ENCODE assay signal across 9 cellular contexts in the genomic region with DNA sequence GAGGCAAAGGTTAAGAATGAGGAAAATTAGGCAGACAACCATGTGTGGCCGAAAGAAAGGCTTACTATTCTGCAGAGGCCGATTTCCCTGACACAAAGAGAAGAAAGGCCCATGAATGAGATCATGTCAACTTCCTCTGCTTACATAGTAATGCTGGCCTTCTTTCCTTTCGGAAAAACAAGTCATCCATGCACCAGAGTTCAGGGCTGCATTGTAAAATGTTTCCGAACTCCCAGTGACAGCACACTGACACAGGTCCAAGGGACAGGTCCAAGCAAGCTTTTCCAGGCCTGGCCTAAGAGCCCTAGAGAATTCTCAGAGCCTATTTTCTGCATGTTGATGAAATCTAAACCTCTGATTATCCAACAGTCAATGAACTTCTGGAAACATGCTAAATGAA.
DNase-seq lines count a peak whose midpoint lies in the region; TF ChIP-seq lines count a peak whose summit lies in the region.
"Had no signal": no experiment of that assay in that cellular context is flagged by ENCODE, and none has a peak within 500 bp of the region (broad histone marks: within the 10 kb centered on the region; RNA-seq: fewer than 3 reads in every experiment).

No MANE protein-coding gene starts in this region.

- H3K4me1 ChIP-seq in left ventricle myocardium inferior (peaks cover 29% of the 10 kb centered on the region), prostate gland (replicated peaks) (no peaks in the 10 kb centered on the region), stomach (peaks cover 0 to 17% (median under 1%) of the 10 kb centered on the region in 4 donors)

- H3K27ac Mint-ChIP-seq in immature natural killer cell: no peak overlapping the region
- H3K27ac Mint-ChIP-seq: B cell had no signal

- peaks cover 0 to 4% (median 3%) of the 10 kb centered on the region in 3 donors for H3K27me3 Mint-ChIP-seq in immature natural killer cell (ENCODE audit: low read depth in 3 of 3)
- H3K27me3 Mint-ChIP-seq: B cell had no signal

- H3K4me3 ChIP-seq in cardiac fibroblast (replicated peaks in 1 of 2; ENCODE audit: low read depth in 2 of 2, low read length in 2 of 2) (no peak overlapping the region), left ventricle myocardium inferior (no peak overlapping the region), prostate gland (no peak overlapping the region), stomach (no peak overlapping the region)

- peaks cover 0 to 7% (median 3%) of the 10 kb centered on the region in 6 donors for H3K9me3 Mint-ChIP-seq in immature natural killer cell

- H3K27ac ChIP-seq in left ventricle myocardium inferior (replicated peaks): peak overlapping the region; percentile 66
- H3K27ac ChIP-seq in prostate gland: peak overlapping the region in 1 of 2 donors; percentile 0
- H3K27ac ChIP-seq in stomach: peak overlapping the region in 1 of 5 donors; percentile 7

- TF ChIP-seq EP300 in stomach (IDR thresholded peaks at IDR 0.05): no peak

- peaks cover 3 to 4% (median 4%) of the 10 kb centered on the region in 3 donors for H3K36me3 Mint-ChIP-seq in immature natural killer cell

- TF ChIP-seq CTCF in cardiac fibroblast (IDR thresholded peaks at IDR 0.05; ENCODE audit: low read depth, low read length): no peak
- no peak for TF ChIP-seq CTCF in left ventricle myocardium inferior (IDR thresholded peaks at IDR 0.05; ENCODE audit: borderline replicate concordance)
- no peak for TF ChIP-seq CTCF in prostate gland (IDR thresholded peaks at IDR 0.05)
- no peak for TF ChIP-seq CTCF in stomach (IDR thresholded peaks at IDR 0.05)

- intact Hi-C loops in left ventricle myocardium inferior (cut with micrococcal nuclease) (no loop called here), prostate gland (cut with DNase I) (no loop called here), stomach (cut with DNase I; ENCODE audit: low total_unique reads) (no loop called here)

- no peaks in the 10 kb centered on the region for H3K4me1 Mint-ChIP-seq in immature natural killer cell

- WGBS in prostate gland: 30% methylated on average over 4 of the region's 4 CpGs
- 54 to 75% (median 59%) methylated on average over 4 of the region's 4 CpGs for WGBS in stomach, 5 donors

- no peaks in the 10 kb centered on the region for H3K9me3 ChIP-seq in left ventricle myocardium inferior (replicated peaks)
- no peaks in the 10 kb centered on the region for H3K9me3 ChIP-seq in prostate gland
- H3K9me3 ChIP-seq in stomach: no peaks in the 10 kb centered on the region

- DNase-seq in DMS53 treated with DMSO at 0.1 percent for 48 hours (lab: John Stamatoyannopoulos, UW; ENCODE audit: unreplicated experiment) (peak; percentile 68), cardiac fibroblast (ENCODE audit: low read depth in 2 of 2) (peak; percentile 46 to 49), left ventricle myocardium inferior (peak; percentile 42), prostate gland (ENCODE audit: low spot score) (peak; percentile 63), NCI-H146 treated with DMSO at 0.1 percent for 48 hours (lab: John Stamatoyannopoulos, UW; ENCODE audit: unreplicated experiment) (no peak), stomach (no peak), immature natural killer cell (no peak)
- DNase-seq in effector CD4-positive, alpha-beta T cell: no peak

- H3K4me3 Mint-ChIP-seq in immature natural killer cell: no peak overlapping the region
- H3K4me3 Mint-ChIP-seq: B cell had no signal

- no peak for TF ChIP-seq POLR2A in prostate gland (IDR thresholded peaks at IDR 0.05)
- TF ChIP-seq POLR2A in stomach (IDR thresholded peaks at IDR 0.05): no peak

- H3K36me3 ChIP-seq in left ventricle myocardium inferior (no peaks in the 10 kb centered on the region), prostate gland (no peaks in the 10 kb centered on the region), stomach (no peaks in the 10 kb centered on the region)

- no peaks in the 10 kb centered on the region for H3K27me3 ChIP-seq in left ventricle myocardium inferior (ENCODE audit: low read depth)
- H3K27me3 ChIP-seq in prostate gland (replicated peaks; ENCODE audit: insufficient read depth): no peaks in the 10 kb centered on the region
- H3K27me3 ChIP-seq in stomach: no peaks in the 10 kb centered on the region

Comparison
In these comparisons a context has a peak if more than half of its experiments do, and no peak if none do; other contexts are left out.
1. DNase-seq: peak in DMS53 treated with DMSO at 0.1 percent for 48 hours (single experiment), cardiac fibroblast (2 of 2), left ventricle myocardium inferior (single experiment) and prostate gland (single experiment); none in effector CD4-positive, alpha-beta T cell (single experiment), NCI-H146 treated with DMSO at 0.1 percent for 48 hours (single experiment), stomach (single experiment) and immature natural killer cell (0 of 3).